ENCODE assay signal across 11 cellular contexts in the genomic region with DNA sequence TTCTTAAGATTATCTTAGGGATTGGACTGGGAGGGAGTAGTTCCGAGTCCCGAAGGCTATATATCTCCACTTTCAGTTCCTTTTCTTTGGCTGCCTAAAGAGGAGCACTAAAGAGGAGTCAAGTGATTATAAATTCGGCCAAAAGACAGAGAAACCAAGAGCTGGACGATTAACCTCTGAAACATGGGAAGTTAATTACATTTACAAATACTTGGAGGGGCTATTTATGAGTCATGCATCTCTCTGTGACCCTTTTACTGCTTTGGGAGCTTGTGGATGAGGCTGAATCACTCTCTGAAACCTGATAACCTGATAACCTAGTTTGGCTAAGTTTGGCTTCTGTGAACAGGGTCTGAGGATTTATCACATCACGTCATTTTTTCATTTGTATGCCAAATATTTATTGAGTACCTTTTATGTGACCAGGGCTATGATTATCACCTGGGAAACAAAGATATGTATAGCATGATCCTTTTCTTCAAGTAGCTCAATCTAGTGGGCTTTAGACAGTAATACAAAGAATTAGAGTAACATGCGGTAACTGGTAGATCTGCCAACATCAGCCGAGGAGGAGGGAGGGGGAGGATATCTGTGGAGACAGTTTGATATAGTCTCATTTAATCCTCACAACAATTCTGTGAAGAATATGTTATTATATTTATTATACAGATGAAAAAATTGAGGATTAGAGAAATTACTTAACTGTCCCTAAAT.
A peak's percentile ranks its signal among the peaks of the same experiment; 100 is the strongest.
DNase-seq lines count a peak whose midpoint lies in the region; ATAC-seq and TF ChIP-seq lines count a peak whose summit lies in the region.
"Had no signal": no experiment of that assay in that cellular context is flagged by ENCODE, and none has a peak within 500 bp of the region (broad histone marks: within the 10 kb centered on the region; RNA-seq: fewer than 3 reads in every experiment).

No MANE protein-coding gene starts in this region.

- peak; percentile 15 for DNase-seq in DMS153 treated with DMSO at 0.1 percent for 48 hours (lab: John Stamatoyannopoulos, UW; ENCODE audit: unreplicated experiment)
- no peak for DNase-seq in DMS153 (lab: John Stamatoyannopoulos, UW)
- DNase-seq in iris pigment epithelial cell (ENCODE audit: low read depth): peak; percentile 72
- DNase-seq in effector CD8-positive, alpha-beta T cell (lab: John Stamatoyannopoulos, UW): no peak
- DNase-seq in stimulated activated naive CD8-positive, alpha-beta T cell treated with anti-CD3 and anti-CD28 coated beads, Interleukin-15, Interleukin-2, amounts not matched to agents 100 U/mL and 50 U/mL, for 24 hours: no peak
- DNase-seq in GM13977 (ENCODE audit: low spot score): no peak
- DNase-seq: amniotic stem cell, NCI-H526 had no signal

- H3K27ac ChIP-seq in VCaP (peak overlapping the region; percentile 64), subcutaneous abdominal adipose tissue (ENCODE audit: low read depth, low read length) (peak overlapping the region; percentile 95)
- H3K27ac ChIP-seq: 22Rv1 had no signal

- ATAC-seq in stimulated activated naive CD8-positive, alpha-beta T cell treated with anti-CD3 and anti-CD28 coated beads, Interleukin-15, Interleukin-2, amounts not matched to agents 100 U/mL and 50 U/mL, for 24 hours: no peak

- no peaks in the 10 kb centered on the region for H3K27me3 ChIP-seq in subcutaneous abdominal adipose tissue (ENCODE audit: control insufficient read depth in 5 of 5, insufficient read depth in 4 of 5, low read length in 5 of 5)

- H3K36me3 ChIP-seq in subcutaneous abdominal adipose tissue (ENCODE audit: control insufficient read depth in 5 of 5, insufficient read depth in 5 of 5, low read length in 5 of 5): no peaks in the 10 kb centered on the region

- peak overlapping the region; percentile 23 to 72 (median 60) for H3K4me3 ChIP-seq in subcutaneous abdominal adipose tissue (ENCODE audit: low read depth in 1 of 5, low read length in 5 of 5)

- peak overlapping the region; percentile 51 to 89 (median 74) for H3K9ac ChIP-seq in subcutaneous abdominal adipose tissue (ENCODE audit: low read length in 5 of 5)

- H3K4me1 ChIP-seq in subcutaneous abdominal adipose tissue (ENCODE audit: control insufficient read depth in 5 of 5, insufficient read depth in 5 of 5, low read length in 5 of 5): peaks cover 2 to 65% (median 56%) of the 10 kb centered on the region in 5 donors

- TF ChIP-seq CTCF in VCaP (conservative IDR thresholded peaks at IDR 0.05) (no peak), GM13977 (IDR thresholded peaks at IDR 0.05; ENCODE audit: extremely low read depth, insufficient read depth, missing control alignments) (no peak)

- H3K9me3 ChIP-seq in subcutaneous abdominal adipose tissue (ENCODE audit: control insufficient read depth in 5 of 5, low read length in 5 of 5): no peaks in the 10 kb centered on the region

- in situ Hi-C loops in GM13977 (cut with MboI; ENCODE audit: low pct_unique_long_range_greater_than_20kb, low sequenced_read_pairs, unreplicated experiment): no loop called here

Comparison
In these comparisons a context has a peak if more than half of its experiments do, and no peak if none do; other contexts are left out.
1. DNase-seq: peak in DMS153 treated with DMSO at 0.1 percent for 48 hours (single experiment) and iris pigment epithelial cell (single experiment); none in DMS153 (single experiment), effector CD8-positive, alpha-beta T cell (single experiment), stimulated activated naive CD8-positive, alpha-beta T cell treated with anti-CD3 and anti-CD28 coated beads, Interleukin-15, Interleukin-2, amounts not matched to agents 100 U/mL and 50 U/mL, for 24 hours (single experiment) and GM13977 (single experiment).